ENCODE assay signal across 8 cellular contexts in genomic region chr9:128787583-128788156, GRCh38. TPM values are rescaled to one million over a fixed set of nuclear protein-coding genes. Genes with fewer than 3 reads are reported as not detected.
DNase-seq lines count a peak whose midpoint lies in the region; ATAC-seq, FAIRE-seq and TF ChIP-seq lines count a peak whose summit lies in the region.

No MANE protein-coding gene starts in this region.

- ATAC-seq in IMR-90 (ENCODE audit: low read depth) (peak; percentile 36), K562 (0 out of 3 replicates have a peak, but pooled peaks have one; percentile 3), left colon (peak; percentile 54), HG02642 (IDR thresholded peaks at IDR 0.05; ENCODE audit: poor library complexity, unreplicated experiment) (no peak), HG03039 (IDR thresholded peaks at IDR 0.05; ENCODE audit: unreplicated experiment) (no peak)

- peaks cover 22% of the 10 kb centered on the region for H3K79me2 ChIP-seq in K562 (ENCODE audit: control insufficient read depth, insufficient read depth, low read length)

- peak overlapping the region; percentile 96 for H3K14ac ChIP-seq in IMR-90 (replicated peaks; ENCODE audit: low read depth, low read length)

- no peak for TF ChIP-seq CTCF in AG09309 (IDR thresholded peaks at IDR 0.05; ENCODE audit: control insufficient read depth, insufficient read depth, low read depth, low read length, missing control alignments)
- TF ChIP-seq CTCF in IMR-90 (conservative IDR thresholded peaks at IDR 0.05; ENCODE audit: low read depth, low read length) = no peak
- no peak for TF ChIP-seq CTCF in K562 (IDR thresholded peaks at IDR 0.05 in 2 of 3, conservative IDR thresholded peaks at IDR 0.05 in 1 of 3; ENCODE audit: insufficient read depth in 2 of 3, low read depth in 1 of 3, low read length in 3 of 3)
- no peak for TF ChIP-seq CTCF in suprapubic skin (IDR thresholded peaks at IDR 0.05)

- peak overlapping the region; percentile 72 for H4K5ac ChIP-seq in IMR-90 (ENCODE audit: low read depth, low read length)

- TF ChIP-seq EP300 in K562 (IDR thresholded peaks at IDR 0.05; ENCODE audit: low read length) (no peak), suprapubic skin (IDR thresholded peaks at IDR 0.05) (no peak)

- BruUV-seq in IMR-90 (replicated peaks; lab: Mats Ljungman, UMichigan) = no TSS peak
- BruUV-seq in K562 (replicated peaks; lab: Mats Ljungman, UMichigan) = no TSS peak

- peak overlapping the region; percentile 66 for H4K91ac ChIP-seq in IMR-90 (ENCODE audit: insufficient read depth, low read depth, low read length)

- dilution Hi-C loops in IMR-90 (cut with HindIII; ENCODE audit: low sequenced_read_pairs, unreplicated experiment) = no loop called here

- H2BK20ac ChIP-seq in IMR-90 (ENCODE audit: low read depth, low read length) = no peak overlapping the region

- CTCF ChIA-PET in IMR-90 (lab: Yijun Ruan, JAX) = interaction anchor here (1.5 kb wide), 1 partner anchor 31 kb away, joined by 8 read pairs; the partner anchor contains the start of gene ENDOG
- CTCF ChIA-PET in K562 (lab: Yijun Ruan, JAX; ENCODE audit: low intra/inter-chr PET ratio) = no interaction called here

- in situ Hi-C loops in IMR-90 (cut with MboI; ENCODE audit: low sequenced_read_pairs) = no loop called here
- in situ Hi-C loops in K562 (cut with MboI) = no loop called here

- peak; percentile 37 for FAIRE-seq in K562 (lab: Jason Lieb, UNC)

- H2BK120ac ChIP-seq in IMR-90 (ENCODE audit: low read depth, low read length) = 0 out of 2 replicates have a peak overlapping the region, but pooled peaks have one; percentile 49

- H3K27me3 ChIP-seq in IMR-90 (ENCODE audit: control insufficient read depth, insufficient read depth, low read length) = no peaks in the 10 kb centered on the region
- H3K27me3 ChIP-seq in K562 (ENCODE audit: control insufficient read depth in 2 of 2, insufficient read depth in 2 of 2, low read length in 2 of 2) = no peaks in the 10 kb centered on the region
- no peaks in the 10 kb centered on the region for H3K27me3 ChIP-seq in suprapubic skin

- H4K20me1 ChIP-seq in IMR-90 (ENCODE audit: insufficient read depth, low read length) (0 out of 2 replicates have a peak, but pooled peaks cover 5% of the 10 kb centered on the region), K562 (replicated peaks; ENCODE audit: control insufficient read depth, insufficient read depth, low read length) (no peaks in the 10 kb centered on the region)

- H2BK5ac ChIP-seq in IMR-90 (ENCODE audit: low read depth, low read length, poor library complexity, severe bottlenecking) = peak overlapping the region; percentile 79

- H3K4me2 ChIP-seq in IMR-90 (ENCODE audit: low read depth, low read length) (peak overlapping the region; percentile 98), K562 (ENCODE audit: insufficient read depth, low read length) (peak overlapping the region; percentile 96)

- peak overlapping the region; percentile 99 for H2AK9ac ChIP-seq in IMR-90 (replicated peaks; ENCODE audit: low read depth, low read length, poor library complexity)

- H3K36me3 ChIP-seq in IMR-90 (ENCODE audit: control insufficient read depth, insufficient read depth, low read length) = peaks cover 26% of the 10 kb centered on the region
- H3K36me3 ChIP-seq in K562 (ENCODE audit: control insufficient read depth, insufficient read depth, low read length) = peaks cover 34% of the 10 kb centered on the region
- H3K36me3 ChIP-seq in suprapubic skin = peaks cover 29% of the 10 kb centered on the region

- no CpG with 5 or more reads among the region's 8 CpGs for WGBS in IMR-90 (ENCODE audit: extremely low coverage in 2 of 2, insufficient read length in 1 of 2), 2 experiments
- 5% methylated on average over 6 of the region's 8 CpGs for WGBS in K562 (ENCODE audit: insufficient coverage, low coverage, missing lambda C conversion rate)
- WGBS in suprapubic skin = 5% methylated on average over 8 of the region's 8 CpGs

- H2AK5ac ChIP-seq in IMR-90 (ENCODE audit: low read depth, low read length) = peak overlapping the region; percentile 85

- H2BK15ac ChIP-seq in IMR-90 (ENCODE audit: low read depth, low read length) = no peak overlapping the region; the same call in 2 of the 3 replicates

- TF ChIP-seq RAD21 in IMR-90 (IDR thresholded peaks at IDR 0.05; ENCODE audit: low read length) = no peak
- TF ChIP-seq RAD21 in K562 (CRISPR knock-in tag; conservative IDR thresholded peaks at IDR 0.05 in 1 of 2, IDR thresholded peaks at IDR 0.05 in 1 of 2) = no peak

- H3K4ac ChIP-seq in IMR-90 (ENCODE audit: low read depth, low read length) = peak overlapping the region; percentile 85

- no peak overlapping the region; the same call in 1 of the 2 replicates for H3K18ac ChIP-seq in IMR-90 (ENCODE audit: low read depth, low read length)

- H3K4me1 ChIP-seq in IMR-90 (ENCODE audit: control insufficient read depth, insufficient read depth, low read length) (peaks cover 6% of the 10 kb centered on the region), K562 (replicated peaks in 1 of 2; ENCODE audit: control insufficient read depth in 2 of 2, insufficient read depth in 2 of 2, low read length in 2 of 2) (peaks cover 20 to 26% of the 10 kb centered on the region in 2 experiments; a peak in 4 of 5 replicates), suprapubic skin (peaks cover 16% of the 10 kb centered on the region)

- DNase-seq in AG09309 (ENCODE audit: low read depth) = no peak
- no peak for DNase-seq in IMR-90
- peak in 2 of 4 experiments; percentile 30 to 36 for DNase-seq in K562 (ENCODE audit: extremely low read depth in 1 of 4, low spot score in 3 of 4)
- DNase-seq in left colon = peak in 1 of 2 donors; percentile 45
- DNase-seq in suprapubic skin (ENCODE audit: low spot score in 2 of 2) = no peak
- no peak for DNase-seq in islet precursor cell

- peak overlapping the region; percentile 100 for H2AFZ ChIP-seq in IMR-90 (replicated peaks; ENCODE audit: low read length, poor library complexity)
- peak overlapping the region; percentile 100; the same call in 1 of the 2 replicates for H2AFZ ChIP-seq in K562 (ENCODE audit: low read depth, low read length)

- POLR2A ChIA-PET in IMR-90 (lab: Charles Lee; ENCODE audit: unreplicated experiment) = interaction anchor here (0.6 to 0.7 kb wide), 2 partner anchors 9 to 102 kb away, joined by 3 read pairs; no protein-coding TSS in a partner anchor
- POLR2A ChIA-PET in K562 (lab: Yijun Ruan, JAX) = interaction anchor here (0.6 to 1.3 kb wide), 6 partner anchors 14 to 91 kb away, joined by 3 to 5 read pairs (median 4); partner anchors contain the start of gene ENDOG

- intact Hi-C loops in IMR-90 (cut with micrococcal nuclease) (loop anchor here (2.0 kb wide), 1 partner anchor 17 kb away; the partner anchor contains the start of gene ZER1), K562 (cut with micrococcal nuclease) (loop anchor here (1.0 kb wide), 1 partner anchor 54 kb away; no protein-coding TSS in a partner anchor), left colon (cut with DNase I, micrococcal nuclease) (no loop called here)

- peak overlapping the region; percentile 92 for H3K9ac ChIP-seq in IMR-90 (ENCODE audit: low read depth, low read length)
- peak overlapping the region; percentile 83 to 100 for H3K9ac ChIP-seq in K562 (ENCODE audit: insufficient read depth in 1 of 2, low read depth in 2 of 2, low read length in 2 of 2)

- H3K79me1 ChIP-seq in IMR-90 (ENCODE audit: low read depth in 1 of 2, low read length in 2 of 2) = peaks cover 13 to 37% of the 10 kb centered on the region in 2 experiments

- H4K8ac ChIP-seq in IMR-90 (ENCODE audit: low read depth in 2 of 2, low read length in 2 of 2) = peak overlapping the region; percentile 88 to 100; a peak in 2 of 4 replicates

- H3K9me3 ChIP-seq in IMR-90 (ENCODE audit: control insufficient read depth, insufficient read depth, low read length) = no peaks in the 10 kb centered on the region
- 0 out of 2 replicates have a peak, but pooled peaks cover 2% of the 10 kb centered on the region for H3K9me3 ChIP-seq in K562 (replicated peaks; ENCODE audit: control insufficient read depth, insufficient read depth, low read depth, low read length)
- no peaks in the 10 kb centered on the region for H3K9me3 ChIP-seq in suprapubic skin

- peak overlapping the region; percentile 94 for H3K4me3 ChIP-seq in AG09309 (ENCODE audit: control insufficient read depth, low read depth, low read length)
- H3K4me3 ChIP-seq in IMR-90 (ENCODE audit: insufficient read depth, low read depth, low read length) = peak overlapping the region; percentile 81
- H3K4me3 ChIP-seq in K562 = peak overlapping the region; percentile 99
- peak overlapping the region; percentile 79 for H3K4me3 ChIP-seq in suprapubic skin

- H3K23ac ChIP-seq in IMR-90 (ENCODE audit: low read depth, low read length) = peak overlapping the region; percentile 81

- H3K27ac ChIP-seq in IMR-90 (ENCODE audit: insufficient read depth, low read length) (peak overlapping the region; percentile 84), K562 (ENCODE audit: extremely low read depth, low read depth, low read length) (peak overlapping the region; percentile 88), suprapubic skin (peak overlapping the region; percentile 85)

- H3K9me1 ChIP-seq in IMR-90 (ENCODE audit: insufficient read depth, low read length) = no peaks in the 10 kb centered on the region; the same call in 1 of the 2 replicates
- H3K9me1 ChIP-seq in K562 (ENCODE audit: control insufficient read depth, insufficient read depth, low read length) = no peaks in the 10 kb centered on the region

- TF ChIP-seq POLR2A in IMR-90 (IDR thresholded peaks at IDR 0.05; ENCODE audit: low read depth, low read length) = no peak
- no peak for TF ChIP-seq POLR2A in K562 (conservative IDR thresholded peaks at IDR 0.05)
- TF ChIP-seq POLR2A in suprapubic skin (IDR thresholded peaks at IDR 0.05) = no peak

- peak overlapping the region; percentile 43; the same call in 1 of the 2 replicates for H3K56ac ChIP-seq in IMR-90 (ENCODE audit: extremely low read depth, insufficient read depth, low read length)

RNA-seq across cellular contexts. Expression of gene TBC1D13, which starts 0.6 kb away (rescaled TPM):
- total RNA-seq in IMR-90 (2012; rRNA removed) = 7.2 and 9.1 TPM in 2 replicates
- polyA plus RNA-seq in IMR-90 (2012; rRNA removed) = 25.0 and 26.4 TPM in 2 replicates
- polyA plus RNA-seq in IMR-90 (2012; cell fraction: cytosol; rRNA removed) = 23.3 and 26.4 TPM in 2 replicates
- 40.1 and 43.3 TPM in 2 replicates for polyA plus RNA-seq in IMR-90 (2012; cell fraction: nucleus; rRNA removed; ENCODE audit: low replicate concordance)
- 18.2 and 40.1 TPM in 2 replicates for total RNA-seq in K562 (2011; cell fraction: chromatin; rRNA removed; ENCODE audit: low replicate concordance)
- total RNA-seq in K562 (2011; cell fraction: nucleolus; rRNA removed) = 20.8 and 24.3 TPM in 2 replicates
- total RNA-seq in K562 (2011; cell fraction: nucleoplasm; rRNA removed) = 19.8 and 21.3 TPM in 2 replicates
- 9.9 and 16.6 TPM in 2 replicates for total RNA-seq in K562 (2014; rRNA removed)
- 8.0 and 10.5 TPM in 2 replicates for total RNA-seq in K562 (2014; rRNA removed; fragmentation: Illumina TruSeq; extraction: Trizol)
- total RNA-seq in K562 (2015; rRNA removed; fragmentation: Illumina TruSeq; extraction: Trizol) = 11.4 TPM in 2 replicates
- total RNA-seq in K562 (2021) = 24.4 and 27.5 TPM in 2 replicates
- polyA plus RNA-seq in K562 (2011; rRNA removed) = 21.7 and 24.9 TPM in 2 replicates
- polyA plus RNA-seq in K562 (2011; cell fraction: cytosol; rRNA removed) = 22.3 and 28.3 TPM in 2 replicates
- 27.4 and 32.4 TPM in 2 replicates for polyA plus RNA-seq in K562 (2011; cell fraction: nucleus; rRNA removed)
- 22.9 and 34.5 TPM in 2 replicates for polyA plus RNA-seq in K562 (2012)
- polyA plus RNA-seq in K562 (2014; fragmentation: Illumina TruSeq; extraction: Trizol) = 28.7 and 30.5 TPM in 2 replicates
- polyA plus RNA-seq in K562 (2014; fragmentation: Nextera tagmentation; extraction: Ambion mirVana) = 1 to 10 TPM; 2.3 to 3.0 TPM
- polyA plus RNA-seq in K562 (2014; rRNA removed) = 14.3 and 18.6 TPM in 2 replicates
- 15.3 and 16.0 TPM in 2 replicates for polyA minus RNA-seq in K562 (2011; rRNA and poly(A)+ RNA removed)
- 6.4 and 6.9 TPM in 2 replicates for polyA minus RNA-seq in K562 (2011; cell fraction: cytosol; rRNA and poly(A)+ RNA removed)
- 7.1 and 10.0 TPM in 2 replicates for polyA minus RNA-seq in K562 (2011; cell fraction: nucleus; rRNA and poly(A)+ RNA removed)
- total RNA-seq in left colon = 10 to 100 TPM; 21.9 to 24.4 TPM
- total RNA-seq in suprapubic skin = 10 to 100 TPM; 11.9 to 27.8 (median 20.0) TPM

RNA-seq across cellular contexts. Expression of gene ZER1, which starts 15.9 kb away (rescaled TPM):
- 7.5 and 7.7 TPM in 2 replicates for total RNA-seq in IMR-90 (2012; rRNA removed)
- polyA plus RNA-seq in IMR-90 (2012; rRNA removed) = 34.9 and 45.1 TPM in 2 replicates
- 27.8 and 35.2 TPM in 2 replicates for polyA plus RNA-seq in IMR-90 (2012; cell fraction: cytosol; rRNA removed)
- polyA plus RNA-seq in IMR-90 (2012; cell fraction: nucleus; rRNA removed; ENCODE audit: low replicate concordance) = 22.0 and 42.1 TPM in 2 replicates
- 19.8 and 57.5 TPM in 2 replicates for total RNA-seq in K562 (2011; cell fraction: chromatin; rRNA removed; ENCODE audit: low replicate concordance)
- total RNA-seq in K562 (2011; cell fraction: nucleolus; rRNA removed) = 14.3 and 15.0 TPM in 2 replicates
- total RNA-seq in K562 (2011; cell fraction: nucleoplasm; rRNA removed) = 15.9 and 22.8 TPM in 2 replicates
- total RNA-seq in K562 (2014; rRNA removed) = 6.8 and 8.4 TPM in 2 replicates
- 2.0 and 2.3 TPM in 2 replicates for total RNA-seq in K562 (2014; rRNA removed; fragmentation: Illumina TruSeq; extraction: Trizol)
- 3.8 and 4.0 TPM in 2 replicates for total RNA-seq in K562 (2015; rRNA removed; fragmentation: Illumina TruSeq; extraction: Trizol)
- total RNA-seq in K562 (2021) = 9.7 and 10.1 TPM in 2 replicates
- polyA plus RNA-seq in K562 (2011; rRNA removed) = 6.5 and 14.3 TPM in 2 replicates
- 19.3 and 30.6 TPM in 2 replicates for polyA plus RNA-seq in K562 (2011; cell fraction: cytosol; rRNA removed)
- 21.7 and 29.5 TPM in 2 replicates for polyA plus RNA-seq in K562 (2011; cell fraction: nucleus; rRNA removed)
- 8.3 and 21.2 TPM in 2 replicates for polyA plus RNA-seq in K562 (2012)
- polyA plus RNA-seq in K562 (2014; fragmentation: Illumina TruSeq; extraction: Trizol) = 6.2 and 8.6 TPM in 2 replicates
- under 1 TPM; 0.07 to 0.22 TPM for polyA plus RNA-seq in K562 (2014; fragmentation: Nextera tagmentation; extraction: Ambion mirVana)
- 7.1 and 10.7 TPM in 2 replicates for polyA plus RNA-seq in K562 (2014; rRNA removed)
- polyA minus RNA-seq in K562 (2011; rRNA and poly(A)+ RNA removed) = 5.8 and 6.2 TPM in 2 replicates
- 8.0 and 10.1 TPM in 2 replicates for polyA minus RNA-seq in K562 (2011; cell fraction: cytosol; rRNA and poly(A)+ RNA removed)
- 6.7 and 9.1 TPM in 2 replicates for polyA minus RNA-seq in K562 (2011; cell fraction: nucleus; rRNA and poly(A)+ RNA removed)
- total RNA-seq in left colon = 10 to 100 TPM; 53.0 to 62.0 TPM
- 10 to 100 TPM; 53.7 to 75.3 (median 67.7) TPM for total RNA-seq in suprapubic skin

RNA-seq across cellular contexts. Expression of gene ENDOG, which starts 30.6 kb away (rescaled TPM):
- total RNA-seq in IMR-90 (2012; rRNA removed) = 9.9 and 11.7 TPM in 2 replicates
- polyA plus RNA-seq in IMR-90 (2012; rRNA removed) = 16.2 and 27.2 TPM in 2 replicates
- polyA plus RNA-seq in IMR-90 (2012; cell fraction: cytosol; rRNA removed) = 19.0 and 32.4 TPM in 2 replicates
- 10.9 and 26.5 TPM in 2 replicates for polyA plus RNA-seq in IMR-90 (2012; cell fraction: nucleus; rRNA removed; ENCODE audit: low replicate concordance)
- total RNA-seq in K562 (2011; cell fraction: chromatin; rRNA removed; ENCODE audit: low replicate concordance) = 4.9 and 20.6 TPM in 2 replicates
- total RNA-seq in K562 (2011; cell fraction: nucleolus; rRNA removed) = 39.7 and 40.4 TPM in 2 replicates
- 11.4 and 14.2 TPM in 2 replicates for total RNA-seq in K562 (2011; cell fraction: nucleoplasm; rRNA removed)
- total RNA-seq in K562 (2014; rRNA removed) = 91.0 and 99.6 TPM in 2 replicates
- 6.3 and 8.8 TPM in 2 replicates for total RNA-seq in K562 (2014; rRNA removed; fragmentation: Illumina TruSeq; extraction: Trizol)
- 25.5 and 26.3 TPM in 2 replicates for total RNA-seq in K562 (2015; rRNA removed; fragmentation: Illumina TruSeq; extraction: Trizol)
- total RNA-seq in K562 (2021) = 83.2 and 84.9 TPM in 2 replicates
- polyA plus RNA-seq in K562 (2011; rRNA removed) = 30.0 and 42.1 TPM in 2 replicates
- polyA plus RNA-seq in K562 (2011; cell fraction: cytosol; rRNA removed) = 52.4 and 156 TPM in 2 replicates
- 58.2 and 77.0 TPM in 2 replicates for polyA plus RNA-seq in K562 (2011; cell fraction: nucleus; rRNA removed)
- 34.3 and 45.7 TPM in 2 replicates for polyA plus RNA-seq in K562 (2012)
- 8.7 and 16.3 TPM in 2 replicates for polyA plus RNA-seq in K562 (2014; fragmentation: Illumina TruSeq; extraction: Trizol)
- 1 to 10 TPM; 1.2 to 3.8 TPM for polyA plus RNA-seq in K562 (2014; fragmentation: Nextera tagmentation; extraction: Ambion mirVana)
- 77.2 and 80.2 TPM in 2 replicates for polyA plus RNA-seq in K562 (2014; rRNA removed)
- polyA minus RNA-seq in K562 (2011; rRNA and poly(A)+ RNA removed) = 10.2 and 12.4 TPM in 2 replicates
- 23.4 and 24.1 TPM in 2 replicates for polyA minus RNA-seq in K562 (2011; cell fraction: cytosol; rRNA and poly(A)+ RNA removed)
- 16.2 and 20.6 TPM in 2 replicates for polyA minus RNA-seq in K562 (2011; cell fraction: nucleus; rRNA and poly(A)+ RNA removed)
- 10 to 100 TPM; 46.5 to 63.0 TPM for total RNA-seq in left colon
- total RNA-seq in suprapubic skin = 10 to 100 TPM; 11.5 to 34.0 (median 21.6) TPM

RNA-seq across cellular contexts. Expression of gene SPOUT1, which starts 41.9 kb away (rescaled TPM):
- total RNA-seq in IMR-90 (2012; rRNA removed) (15.8 and 17.9 TPM in 2 replicates), K562 (2014; rRNA removed) (42.9 and 51.1 TPM in 2 replicates), K562 (2014; rRNA removed; fragmentation: Illumina TruSeq; extraction: Trizol) (12.1 and 20.6 TPM in 2 replicates), K562 (2015; rRNA removed; fragmentation: Illumina TruSeq; extraction: Trizol) (29.5 and 33.6 TPM in 2 replicates), K562 (2021) (121 and 133 TPM in 2 replicates), left colon (10 to 100 TPM; 32.3 to 33.3 TPM), suprapubic skin (10 to 100 TPM; 44.2 to 97.4 (median 79.4) TPM)
- polyA plus RNA-seq in IMR-90 (2012; rRNA removed) (27.8 and 30.2 TPM in 2 replicates), K562 (2011; rRNA removed) (50.5 and 79.2 TPM in 2 replicates), K562 (2014; fragmentation: Illumina TruSeq; extraction: Trizol) (37.4 and 49.5 TPM in 2 replicates), K562 (2014; fragmentation: Nextera tagmentation; extraction: Ambion mirVana) (10 to 100 TPM; 10.6 to 13.2 TPM), K562 (2014; rRNA removed) (45.2 and 71.9 TPM in 2 replicates)
- 13.9 and 20.2 TPM in 2 replicates for polyA plus RNA-seq in IMR-90 (2012; cell fraction: cytosol; rRNA removed)
- polyA plus RNA-seq in IMR-90 (2012; cell fraction: nucleus; rRNA removed; ENCODE audit: low replicate concordance) = 40.1 and 103 TPM in 2 replicates
- total RNA-seq in K562 (2011; cell fraction: chromatin; rRNA removed; ENCODE audit: low replicate concordance) = 36.0 and 123 TPM in 2 replicates
- 67.4 and 74.2 TPM in 2 replicates for total RNA-seq in K562 (2011; cell fraction: nucleolus; rRNA removed)
- total RNA-seq in K562 (2011; cell fraction: nucleoplasm; rRNA removed) = 36.3 and 47.1 TPM in 2 replicates
- polyA plus RNA-seq in K562 (2011; cell fraction: cytosol; rRNA removed) = 59.3 and 94.1 TPM in 2 replicates
- polyA plus RNA-seq in K562 (2011; cell fraction: nucleus; rRNA removed) = 201 and 270 TPM in 2 replicates
- polyA plus RNA-seq in K562 (2012) = 54.2 and 74.3 TPM in 2 replicates
- 20.6 and 27.5 TPM in 2 replicates for polyA minus RNA-seq in K562 (2011; rRNA and poly(A)+ RNA removed)
- polyA minus RNA-seq in K562 (2011; cell fraction: cytosol; rRNA and poly(A)+ RNA removed) = 24.1 and 29.0 TPM in 2 replicates
- polyA minus RNA-seq in K562 (2011; cell fraction: nucleus; rRNA and poly(A)+ RNA removed) = 23.0 and 42.3 TPM in 2 replicates

Comparison
In these comparisons a context has a peak if more than half of its experiments do, and no peak if none do; other contexts are left out.
1. ATAC-seq: peak in IMR-90 (single experiment), K562 (single experiment) and left colon (single experiment); none in HG02642 (single experiment) and HG03039 (single experiment).
2. intact Hi-C loops: an anchor here in IMR-90 (2.0 kb wide) and K562 (1.0 kb wide); none called in left colon.
3. Peak in every context shown above with its lines, with median percentiles within 50 percentile points of each other: H3K4me3 ChIP-seq and H3K27ac ChIP-seq.